In the genomic region with DNA sequence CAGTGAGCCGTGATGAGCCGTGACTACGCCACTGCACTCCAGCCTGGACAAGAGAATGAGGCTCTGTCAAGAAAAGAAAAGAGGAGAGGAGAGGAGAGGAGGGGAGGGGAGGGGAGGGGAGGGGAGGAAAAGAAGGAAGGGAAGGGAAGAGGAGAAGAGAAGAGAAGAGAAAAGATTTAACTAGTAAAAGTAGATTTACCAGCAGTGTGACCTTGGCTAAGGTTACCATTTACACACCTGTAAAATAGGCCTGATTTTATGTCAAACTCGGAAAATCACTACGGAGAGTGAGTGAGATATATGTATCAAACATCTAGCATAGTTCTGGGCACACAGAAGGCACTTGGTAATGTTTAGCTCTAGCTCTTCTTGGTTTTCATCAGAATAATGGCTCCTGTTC, we compare ENCODE assay signal across 29 cellular contexts.
"Had no signal": no experiment of that assay in that cellular context is flagged by ENCODE, and none has a peak within 500 bp of the region (broad histone marks: within the 10 kb centered on the region; RNA-seq: fewer than 3 reads in every experiment).

No MANE protein-coding gene starts in this region.

- H3K36me3 Mint-ChIP-seq: stimulated activated effector memory CD8-positive, alpha-beta T cell treated with anti-CD3 and anti-CD28 coated beads, Interleukin-12 subunit alpha, Interleukin-12 subunit beta, amount 100 ng/mL, for 72 hours; stimulated activated memory B cell treated with anti-CD40 and anti-IgM and Interleukin-4, amounts not matched to agents 10 μg/mL and 1 μg/mL and 100 μg/mL, for 72 hours; stimulated activated naive B cell treated with anti-CD40 and anti-IgM and Interleukin-4, amounts not matched to agents 10 μg/mL and 1 μg/mL and 100 μg/mL, for 72 hours; type B pancreatic cell had no signal

- H3K4me3 ChIP-seq: stomach, suprapubic skin, testis, thoracic aorta, thyroid gland, tibial artery, tibial nerve, transverse colon, upper lobe of left lung, upper lobe of right lung, uterus, vagina had no signal

- H3K4me1 ChIP-seq: stomach, suprapubic skin, testis, thyroid gland, tibial artery, tibial nerve, transverse colon, upper lobe of left lung, upper lobe of right lung, uterus, vagina had no signal

- H3K27ac Mint-ChIP-seq: stimulated activated effector memory CD8-positive, alpha-beta T cell treated with anti-CD3 and anti-CD28 coated beads, Interleukin-12 subunit alpha, Interleukin-12 subunit beta, amount 100 ng/mL, for 72 hours; stimulated activated memory B cell treated with anti-CD40 and anti-IgM and Interleukin-4, amounts not matched to agents 10 μg/mL and 1 μg/mL and 100 μg/mL, for 72 hours; stimulated activated naive B cell treated with anti-CD40 and anti-IgM and Interleukin-4, amounts not matched to agents 10 μg/mL and 1 μg/mL and 100 μg/mL, for 72 hours; stimulated activated naive CD8-positive, alpha-beta T cell treated with anti-CD3 and anti-CD28 coated beads, Interleukin-15, amount 100 ng/mL, for 72 hours; stimulated activated naive CD8-positive, alpha-beta T cell treated with anti-CD3 and anti-CD28 coated beads, Interleukin-15, Interleukin-2, amounts not matched to agents 100 ng/mL and 50 ng/mL, for 24 hours; type B pancreatic cell had no signal

- H3K27ac ChIP-seq: stomach, suprapubic skin, testis, thoracic aorta, thyroid gland, tibial artery, tibial nerve, transverse colon, upper lobe of left lung, upper lobe of right lung, uterus, vagina had no signal

- H3K4me1 Mint-ChIP-seq: stimulated activated effector memory CD8-positive, alpha-beta T cell treated with anti-CD3 and anti-CD28 coated beads, Interleukin-12 subunit alpha, Interleukin-12 subunit beta, amount 100 ng/mL, for 72 hours; stimulated activated memory B cell treated with anti-CD40 and anti-IgM and Interleukin-4, amounts not matched to agents 10 μg/mL and 1 μg/mL and 100 μg/mL, for 72 hours; stimulated activated naive B cell treated with anti-CD40 and anti-IgM and Interleukin-4, amounts not matched to agents 10 μg/mL and 1 μg/mL and 100 μg/mL, for 72 hours; stimulated activated naive CD8-positive, alpha-beta T cell treated with anti-CD3 and anti-CD28 coated beads, Interleukin-15, amount 100 ng/mL, for 72 hours had no signal

- H3K27me3 ChIP-seq: stomach, suprapubic skin, testis, thyroid gland, tibial artery, tibial nerve, transverse colon, upper lobe of left lung, upper lobe of right lung, uterus, vagina had no signal

- H3K36me3 ChIP-seq: stomach, suprapubic skin, thoracic aorta, thyroid gland, tibial artery, tibial nerve, transverse colon, upper lobe of left lung, upper lobe of right lung, uterus, vagina had no signal

- H3K9me3 ChIP-seq: suprapubic skin, testis, thyroid gland, upper lobe of right lung, vagina had no signal

- H3K4me3 Mint-ChIP-seq: stimulated activated effector memory CD8-positive, alpha-beta T cell treated with anti-CD3 and anti-CD28 coated beads, Interleukin-12 subunit alpha, Interleukin-12 subunit beta, amount 100 ng/mL, for 72 hours; stimulated activated memory B cell treated with anti-CD40 and anti-IgM and Interleukin-4, amounts not matched to agents 10 μg/mL and 1 μg/mL and 100 μg/mL, for 72 hours; stimulated activated naive B cell treated with anti-CD40 and anti-IgM and Interleukin-4, amounts not matched to agents 10 μg/mL and 1 μg/mL and 100 μg/mL, for 72 hours; stimulated activated naive CD8-positive, alpha-beta T cell treated with anti-CD3 and anti-CD28 coated beads, Interleukin-15, amount 100 ng/mL, for 72 hours; stimulated activated naive CD8-positive, alpha-beta T cell treated with anti-CD3 and anti-CD28 coated beads, Interleukin-15, Interleukin-2, amounts not matched to agents 100 ng/mL and 50 ng/mL, for 24 hours; type B pancreatic cell had no signal

- ATAC-seq: stimulated activated effector memory CD8-positive, alpha-beta T cell treated with anti-CD3 and anti-CD28 coated beads, Interleukin-12 subunit alpha, Interleukin-12 subunit beta, amount 100 ng/mL, for 72 hours; stimulated activated memory B cell treated with anti-CD40 and anti-IgM and Interleukin-4, amounts not matched to agents 10 μg/mL and 1 μg/mL and 100 μg/mL, for 72 hours; stimulated activated naive B cell treated with anti-CD40 and anti-IgM and Interleukin-4, amounts not matched to agents 10 μg/mL and 1 μg/mL and 100 μg/mL, for 72 hours; stimulated activated naive CD8-positive, alpha-beta T cell treated with anti-CD3 and anti-CD28 coated beads, Interleukin-15, amount 100 ng/mL, for 72 hours; stimulated activated naive CD8-positive, alpha-beta T cell treated with anti-CD3 and anti-CD28 coated beads, Interleukin-15, Interleukin-2, amounts not matched to agents 100 U/mL and 50 U/mL, for 24 hours; upper lobe of right lung had no signal

- FAIRE-seq: urothelium cell line had no signal

- DNase-seq: stimulated activated CD4-positive, alpha-beta T cell treated with anti-CD3 and anti-CD28 coated beads, Interleukin-2, amount 100 ng/mL, for 48 hours; stimulated activated CD4-positive, alpha-beta T cell treated with anti-CD3 and anti-CD28 coated beads, Interleukin-4, amount 100 ng/mL, for 1 hour; stimulated activated CD4-positive, alpha-beta T cell treated with anti-CD3 and anti-CD28 coated beads, Interleukin-4, amount 100 ng/mL, for 24 hours; stimulated activated CD4-positive, alpha-beta T cell treated with anti-CD3 and anti-CD28 coated beads, Interleukin-4, amount 100 ng/mL, for 4 hours; stimulated activated CD8-positive, alpha-beta memory T cell treated with anti-CD3 and anti-CD28 coated beads, Interleukin-4, amount 100 ng/mL, for 48 hours; stimulated activated naive B cell treated with anti-CD40 and anti-IgM and Interleukin-4, amounts not matched to agents 10 μg/mL and 1 μg/mL and 100 μg/mL, for 72 hours; stimulated activated naive CD4-positive, alpha-beta T cell; stimulated activated naive CD4-positive, alpha-beta T cell treated with Interleukin-2 at 50 U/mL for 16 hours; stimulated activated naive CD8-positive, alpha-beta T cell treated with anti-CD3 and anti-CD28 coated beads, Interleukin-15, amount 100 ng/mL, for 72 hours; stimulated activated naive CD8-positive, alpha-beta T cell treated with anti-CD3 and anti-CD28 coated beads, Interleukin-15, Interleukin-2, amounts not matched to agents 100 U/mL and 50 U/mL, for 24 hours; stomach; substantia nigra; testis; thyroid gland; tibial artery; transverse colon; trophoblast cell; upper lobe of left lung; upper lobe of right lung; uterus had no signal
